ENCODE assay signal across 8 cellular contexts in the genomic region with DNA sequence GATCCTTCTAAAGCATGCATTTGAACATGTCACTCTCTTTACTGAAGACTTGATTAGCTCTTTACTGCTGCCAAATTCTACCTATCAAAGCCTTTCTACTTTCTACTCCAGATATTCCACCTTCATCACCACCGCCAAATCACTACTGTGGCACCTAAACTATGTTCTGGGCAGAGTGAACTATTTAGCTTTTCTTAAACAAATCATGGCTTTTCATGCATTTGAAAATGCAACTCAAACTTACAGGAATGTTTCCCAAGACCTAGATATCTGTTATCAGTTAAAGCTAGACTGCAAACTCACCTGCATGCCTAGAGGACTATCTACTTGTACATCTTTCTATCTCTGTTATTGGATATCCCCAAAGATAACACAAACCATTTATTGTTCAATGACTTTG.
"Had no signal": no experiment of that assay in that cellular context is flagged by ENCODE, and none has a peak within 500 bp of the region (broad histone marks: within the 10 kb centered on the region; RNA-seq: fewer than 3 reads in every experiment).

No MANE protein-coding gene starts in this region.

- DNase-seq: H9, HCEC 1CT, IMR-90, KG1 had no signal

- H3K4me2 ChIP-seq: GM23338 had no signal

- ATAC-seq: GM23338, K562 had no signal

- FAIRE-seq: H1, H54, K562 had no signal

- H3K4me3 ChIP-seq: GM23338, K562 had no signal

- H3K27ac Mint-ChIP-seq: GM23338, H9 had no signal

- H2AFZ ChIP-seq: GM23338 had no signal

- H3K4me3 Mint-ChIP-seq: GM23338, H9 had no signal

- H3K9me3 Mint-ChIP-seq: GM23338, H9 had no signal
